1 cellular context compared by ENCODE assay signal in genomic region chr3:104461431-104461830, GRCh38.
TF ChIP-seq lines count a peak whose summit lies in the region.

No MANE protein-coding gene starts in this region.

TF ChIP-seq in HCT116, 20 proteins besides CTCF, POLR2A, EP300 and RAD21 (continued from another document):
- TF ChIP-seq POLR2AphosphoS5 (IDR thresholded peaks at IDR 0.05; ENCODE audit: low read depth, low read length): no peak
- no peak for TF ChIP-seq CBX3 (IDR thresholded peaks at IDR 0.05; ENCODE audit: low read depth)
- TF ChIP-seq ELF1 (IDR thresholded peaks at IDR 0.05; ENCODE audit: borderline replicate concordance, low read depth): no peak
- no peak for TF ChIP-seq FOSL1 (IDR thresholded peaks at IDR 0.05; ENCODE audit: low read depth)
